Comparison of ENCODE assay signal across 9 cellular contexts in genomic region chr2:28155627-28156026, GRCh38.
DNase-seq lines count a peak whose midpoint lies in the region; ATAC-seq and TF ChIP-seq lines count a peak whose summit lies in the region.
"Had no signal": no experiment of that assay in that cellular context is flagged by ENCODE, and none has a peak within 500 bp of the region (broad histone marks: within the 10 kb centered on the region; RNA-seq: fewer than 3 reads in every experiment).

No MANE protein-coding gene starts in this region.

- TF ChIP-seq CTCF in 22Rv1 (IDR thresholded peaks at IDR 0.05) (peak; percentile 76), DOHH2 (IDR thresholded peaks at IDR 0.05; ENCODE audit: low read depth, low read length, poor library complexity, severe bottlenecking) (peak; percentile 70), PC-9 (conservative IDR thresholded peaks at IDR 0.05) (peak; percentile 82), fibroblast of the aortic adventitia (IDR thresholded peaks at IDR 0.05; ENCODE audit: insufficient read depth, low read length) (peak; percentile 58), esophagus muscularis mucosa (IDR thresholded peaks at IDR 0.05) (peak in 1 of 3 experiments; percentile 43)

- BruUV-seq in PC-9 (replicated peaks; lab: Mats Ljungman, UMichigan): no TSS peak

- H3F3A ChIP-seq in DOHH2 (ENCODE audit: control insufficient read depth, insufficient read depth): no peaks in the 10 kb centered on the region
- H3F3A ChIP-seq in PC-9 (ENCODE audit: insufficient read depth, low read depth): peaks cover 3% of the 10 kb centered on the region; the same call in 1 of the 2 replicates

- no peaks in the 10 kb centered on the region for H3K27me3 Mint-ChIP-seq in T-cell

- no peak overlapping the region for H3K4me2 ChIP-seq in DOHH2 (ENCODE audit: low read length)
- no peak overlapping the region for H3K4me2 ChIP-seq in PC-9

- H3K9me3 ChIP-seq in DOHH2 (ENCODE audit: control insufficient read depth, insufficient read depth, low read length): peaks cover 11% of the 10 kb centered on the region; the same call in 1 of the 2 replicates
- peaks cover 19% of the 10 kb centered on the region for H3K9me3 ChIP-seq in PC-9 (ENCODE audit: insufficient read depth, low read depth)
- peaks cover 0 to 10% (median 8%) of the 10 kb centered on the region in 4 donors for H3K9me3 ChIP-seq in esophagus muscularis mucosa

- H3K27ac ChIP-seq in 22Rv1 (no peak overlapping the region), DOHH2 (ENCODE audit: low read depth, low read length) (no peak overlapping the region), PC-9 (no peak overlapping the region), esophagus muscularis mucosa (replicated peaks in 1 of 4) (no peak overlapping the region)

- H3K9me3 Mint-ChIP-seq in T-cell: peaks cover 4 to 24% (median 8%) of the 10 kb centered on the region in 3 donors

- 67% methylated on average over 1 of the region's 1 CpG for WGBS in esophagus muscularis mucosa

- TF ChIP-seq POLR2A in esophagus muscularis mucosa (IDR thresholded peaks at IDR 0.05; ENCODE audit: low read depth): no peak

- H3K36me3 Mint-ChIP-seq in T-cell: peaks cover 60% of the 10 kb centered on the region

- ATAC-seq in GM18502 (IDR thresholded peaks at IDR 0.05; ENCODE audit: poor library complexity, unreplicated experiment): no peak
- ATAC-seq in T-cell (replicated peaks in 1 of 4): no peak

- no peaks in the 10 kb centered on the region for H3K36me3 ChIP-seq in DOHH2 (ENCODE audit: control insufficient read depth, low read length)
- no peaks in the 10 kb centered on the region for H3K36me3 ChIP-seq in PC-9 (ENCODE audit: low read depth)
- no peaks in the 10 kb centered on the region for H3K36me3 ChIP-seq in esophagus muscularis mucosa

- CTCF ChIA-PET in PC-9 (lab: Charles Lee) (no interaction called here), T-cell (lab: Charles Lee) (interaction anchor here in 1 of 2 donors (0.6 kb wide), 3 partner anchors 13 to 142 kb away, joined by 3 to 5 read pairs (median 4); no protein-coding TSS in a partner anchor)

- no peaks in the 10 kb centered on the region for H3K27me3 ChIP-seq in DOHH2 (ENCODE audit: control insufficient read depth, low read length)
- H3K27me3 ChIP-seq in PC-9 (ENCODE audit: insufficient read depth, low read depth): no peaks in the 10 kb centered on the region
- no peaks in the 10 kb centered on the region for H3K27me3 ChIP-seq in esophagus muscularis mucosa

- H2AFZ ChIP-seq in PC-9: no peak overlapping the region

- H3K27ac Mint-ChIP-seq in T-cell: no peak overlapping the region

- H4K20me1 ChIP-seq in DOHH2 (ENCODE audit: control insufficient read depth, insufficient read depth, low read depth, low read length) (no peaks in the 10 kb centered on the region), PC-9 (ENCODE audit: insufficient read depth) (no peaks in the 10 kb centered on the region)

- intact Hi-C loops in PC-9 (cut with micrococcal nuclease; ENCODE audit: unreplicated experiment) (loop anchor here (5.0 kb wide), 1 partner anchor 237 kb away; the partner anchor contains the start of gene FOSL2), esophagus muscularis mucosa (cut with DNase I) (no loop called here)

- H3K9me2 ChIP-seq in DOHH2 (replicated peaks; ENCODE audit: control insufficient read depth, low read length): no peaks in the 10 kb centered on the region
- no peaks in the 10 kb centered on the region for H3K9me2 ChIP-seq in PC-9 (ENCODE audit: insufficient read depth)

- H3K4me3 Mint-ChIP-seq in T-cell: no peak overlapping the region

- H3K79me2 ChIP-seq in DOHH2 (ENCODE audit: control insufficient read depth, low read length) (no peaks in the 10 kb centered on the region), PC-9 (ENCODE audit: low read depth) (no peaks in the 10 kb centered on the region)

- POLR2A ChIA-PET in PC-9 (lab: Charles Lee; ENCODE audit: unreplicated experiment): no interaction called here
- POLR2A ChIA-PET in T-cell (lab: Charles Lee): no interaction called here

- H3K4me1 ChIP-seq in DOHH2 (ENCODE audit: control insufficient read depth, low read length): no peaks in the 10 kb centered on the region
- H3K4me1 ChIP-seq in PC-9 (replicated peaks; ENCODE audit: insufficient read depth): no peaks in the 10 kb centered on the region
- H3K4me1 ChIP-seq in esophagus muscularis mucosa: no peaks in the 10 kb centered on the region

- H3K4me3 ChIP-seq in DOHH2 (ENCODE audit: low read length) (no peak overlapping the region), PC-9 (no peak overlapping the region), fibroblast of the aortic adventitia (ENCODE audit: low read depth, low read length) (no peak overlapping the region), esophagus muscularis mucosa (no peak overlapping the region)

- TF ChIP-seq EP300 in esophagus muscularis mucosa (IDR thresholded peaks at IDR 0.05): no peak

- DNase-seq in PC-9 (no peak), fibroblast of the aortic adventitia (ENCODE audit: low read depth) (peak; percentile 10), EL (no peak), esophagus muscularis mucosa (ENCODE audit: extremely low spot score) (no peak), T-cell (no peak)
- DNase-seq: posterior cingulate gyrus had no signal

- H3K4me1 Mint-ChIP-seq in T-cell: no peaks in the 10 kb centered on the region
